ENCODE assay signal across 8 cellular contexts in genomic region chr9:137027369-137028012, GRCh38. TPM values are rescaled to one million over a fixed set of nuclear protein-coding genes. Genes with fewer than 3 reads are reported as not detected.
DNase-seq lines count a peak whose midpoint lies in the region; ATAC-seq and TF ChIP-seq lines count a peak whose summit lies in the region.

No MANE protein-coding gene starts in this region.

- H3K9me3 ChIP-seq in cardiac muscle cell (ENCODE audit: low read depth) (no peaks in the 10 kb centered on the region), ascending aorta (no peaks in the 10 kb centered on the region), left lung (no peaks in the 10 kb centered on the region), thyroid gland (no peaks in the 10 kb centered on the region)

- H3K36me3 ChIP-seq in cardiac muscle cell: no peaks in the 10 kb centered on the region
- H3K36me3 ChIP-seq in ascending aorta: no peaks in the 10 kb centered on the region
- H3K36me3 ChIP-seq in left lung: no peaks in the 10 kb centered on the region
- H3K36me3 ChIP-seq in thyroid gland: no peaks in the 10 kb centered on the region

- no peak overlapping the region for H3K27ac ChIP-seq in cardiac muscle cell
- peak overlapping the region; percentile 31 to 53 for H3K27ac ChIP-seq in ascending aorta
- no peak overlapping the region for H3K27ac ChIP-seq in left lung
- H3K27ac ChIP-seq in thyroid gland: peak overlapping the region; percentile 46 to 63 (median 53)

- TF ChIP-seq CTCF in cardiac muscle cell (IDR thresholded peaks at IDR 0.05; ENCODE audit: low read depth, low read length) (no peak), ascending aorta (IDR thresholded peaks at IDR 0.05) (no peak), left lung (IDR thresholded peaks at IDR 0.05) (no peak), thyroid gland (IDR thresholded peaks at IDR 0.05) (no peak)

- no peaks in the 10 kb centered on the region for H3K27me3 ChIP-seq in cardiac muscle cell
- no peaks in the 10 kb centered on the region for H3K27me3 ChIP-seq in ascending aorta
- no peaks in the 10 kb centered on the region for H3K27me3 ChIP-seq in left lung
- no peaks in the 10 kb centered on the region for H3K27me3 ChIP-seq in thyroid gland

- H3K4me1 ChIP-seq in cardiac muscle cell (ENCODE audit: low read depth) (peaks cover 5% of the 10 kb centered on the region), ascending aorta (peaks cover 17% of the 10 kb centered on the region in 2 donors), left lung (peaks cover 11 to 51% of the 10 kb centered on the region in 2 donors), thyroid gland (peaks cover 29 to 42% of the 10 kb centered on the region in 2 donors)

- H3K4me3 ChIP-seq in cardiac muscle cell (peak overlapping the region; percentile 45), ascending aorta (peak overlapping the region; percentile 52 to 66), left lung (peak overlapping the region; percentile 23 to 43), thyroid gland (replicated peaks in 1 of 3) (peak overlapping the region; percentile 22 to 49 (median 22))

- ATAC-seq in Right ventricle myocardium inferior (no peak), left lung (no peak), HG02938 (IDR thresholded peaks at IDR 0.05; ENCODE audit: unreplicated experiment) (no peak)

- WGBS in thyroid gland, 2 donors: 15 to 22% methylated on average over 5 to 9 of the region's 53 CpGs

- intact Hi-C loops in Right ventricle myocardium inferior (cut with DNase I) (loop anchor here (5.0 kb wide), 1 partner anchor 185 kb away; the partner anchor contains the start of gene AJM1), ascending aorta (cut with DNase I) (loop anchor here (1.0 to 2.0 kb wide), 4 partner anchors 35 to 237 kb away; partner anchors contain the start of genes PAXX, PHPT1 and TMEM141), left lung (cut with DNase I) (no loop called here), thyroid gland (cut with DNase I) (no loop called here)

- peak in 1 of 2 donors; percentile 64 for DNase-seq in cardiac muscle cell (ENCODE audit: low read depth in 1 of 2, low spot score in 1 of 2)
- DNase-seq in Right ventricle myocardium inferior (ENCODE audit: missing footprints): no peak
- no peak for DNase-seq in ascending aorta (ENCODE audit: low spot score in 2 of 2)
- DNase-seq in left lung: no peak
- peak; percentile 37 to 50 for DNase-seq in thyroid gland
- no peak for DNase-seq in SIG-M5 treated with dmso at 0.1 percent for 504 hours (lab: John Stamatoyannopoulos, UW; ENCODE audit: unreplicated experiment)
- DNase-seq in NCI-H1092 treated with DMSO at 0.1 percent for 48 hours (lab: John Stamatoyannopoulos, UW): no peak

- no peak for TF ChIP-seq POLR2A in thyroid gland (IDR thresholded peaks at IDR 0.05)

RNA-seq across cellular contexts. Expression of gene ABCA2, which starts 0.5 kb away (rescaled TPM):
- total RNA-seq in cardiac muscle cell: 48.7 and 56.7 TPM in 2 replicates
- 30.5 and 33.3 TPM in 2 replicates for polyA plus RNA-seq in cardiac muscle cell
- total RNA-seq in Right ventricle myocardium inferior: 28.2 TPM
- 102 TPM for total RNA-seq in ascending aorta
- total RNA-seq in left lung: 10 to 100 TPM; 34.5 to 34.8 TPM
- 10 to 100 TPM; 36.8 to 59.7 (median 50.2) TPM for total RNA-seq in thyroid gland

RNA-seq across cellular contexts. Expression of gene FUT7, which starts 4.4 kb away (rescaled TPM):
- total RNA-seq in cardiac muscle cell: not detected in 2 replicates
- polyA plus RNA-seq in cardiac muscle cell: not detected in 2 replicates
- total RNA-seq in Right ventricle myocardium inferior: 0.11 TPM
- total RNA-seq in ascending aorta: not detected
- total RNA-seq in left lung: 1 to 10 TPM in 1 of 2 donors, under 1 TPM in 1; 0.17 to 2.9 TPM
- not detected for total RNA-seq in thyroid gland

RNA-seq across cellular contexts. Expression of gene NPDC1, which starts 18.5 kb away (rescaled TPM):
- total RNA-seq in cardiac muscle cell (40.8 and 65.1 TPM in 2 replicates), Right ventricle myocardium inferior (69.0 TPM), ascending aorta (579 TPM), left lung (100 to 1,000 TPM; 104 to 105 TPM), thyroid gland (10 to 100 TPM; 23.3 to 65.9 (median 35.4) TPM)
- polyA plus RNA-seq in cardiac muscle cell: 83.5 and 94.9 TPM in 2 replicates

RNA-seq across cellular contexts. Expression of gene ENTPD2, which starts 26.4 kb away (rescaled TPM):
- total RNA-seq in cardiac muscle cell: not detected in 2 replicates
- not detected in 2 replicates for polyA plus RNA-seq in cardiac muscle cell
- 2.7 TPM for total RNA-seq in Right ventricle myocardium inferior
- not detected for total RNA-seq in ascending aorta
- under 1 TPM; 0.71 to 0.87 TPM for total RNA-seq in left lung
- under 1 TPM in 2 of 4 donors, not detected in 2; 0.22 to 0.49 TPM for total RNA-seq in thyroid gland

RNA-seq across cellular contexts. Expression of gene CLIC3, which starts 31.1 kb away (rescaled TPM):
- total RNA-seq in cardiac muscle cell (not detected in 2 replicates), Right ventricle myocardium inferior (1.1 TPM), ascending aorta (2.8 TPM), left lung (10 to 100 TPM; 39.7 to 85.4 TPM), thyroid gland (100 to 1,000 TPM in 3 of 4 donors, 10 to 100 TPM in 1; 97.7 to 301 (median 268) TPM)
- polyA plus RNA-seq in cardiac muscle cell: 0.75 and 0.87 TPM in 2 replicates

Comparison
In these comparisons a context has a peak if more than half of its experiments do, and no peak if none do; other contexts are left out.
1. DNase-seq: peak in thyroid gland (2 of 2); none in Right ventricle myocardium inferior (single experiment), ascending aorta (0 of 2), left lung (0 of 2), SIG-M5 treated with dmso at 0.1 percent for 504 hours (single experiment) and NCI-H1092 treated with DMSO at 0.1 percent for 48 hours (single experiment).
2. H3K27ac ChIP-seq: peak in ascending aorta (2 of 2) and thyroid gland (3 of 3); none in cardiac muscle cell (single experiment) and left lung (0 of 2).
3. intact Hi-C loops: an anchor here in Right ventricle myocardium inferior (5.0 kb wide) and ascending aorta (1.0 to 2.0 kb wide); none called in left lung and thyroid gland.
4. Peak in every context shown above with its lines, with median percentiles within 50 percentile points of each other: H3K4me3 ChIP-seq.